In the genomic region with DNA sequence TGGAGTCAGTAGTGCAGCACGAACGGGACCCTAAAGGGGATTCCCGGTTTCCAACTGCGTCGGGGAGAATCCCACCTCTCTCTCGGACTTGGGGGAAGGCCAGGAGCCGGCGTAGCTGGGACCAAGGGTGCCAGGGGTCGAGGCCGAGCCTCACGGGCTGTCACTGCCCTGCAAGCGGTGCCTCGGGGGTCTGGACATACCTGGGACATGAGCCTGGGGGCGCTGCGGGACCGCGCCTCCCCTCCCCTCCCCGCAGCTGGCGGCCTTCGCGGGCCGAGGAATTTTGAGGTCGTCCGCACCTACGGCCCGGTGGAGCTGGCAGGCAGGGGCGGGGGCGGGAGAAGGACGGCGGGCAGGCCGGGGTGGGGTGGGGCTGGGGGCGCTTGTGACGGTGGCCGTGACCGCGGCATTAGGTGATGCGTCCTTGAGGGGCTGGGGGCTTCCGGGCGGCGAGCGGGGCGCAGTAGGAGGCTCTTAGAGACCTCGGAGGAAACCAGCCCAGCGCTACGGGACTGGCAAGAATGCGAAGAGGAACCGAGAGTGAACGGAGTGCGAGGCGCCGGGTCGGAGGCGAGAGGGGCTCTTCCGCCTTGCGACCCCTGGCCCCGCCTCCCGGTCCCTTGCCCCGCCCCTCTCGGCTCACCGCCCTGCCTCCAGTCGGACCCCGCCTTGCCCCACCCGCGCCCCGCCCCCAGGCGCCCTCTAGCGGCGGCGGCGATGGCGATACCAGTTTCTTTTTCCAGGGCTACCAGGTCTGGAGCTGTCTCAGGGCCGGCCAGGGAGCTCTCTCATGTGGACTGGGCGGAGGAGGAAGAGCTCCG, we compare ENCODE assay signal across 1 cellular context.
TF ChIP-seq lines count a peak whose summit lies in the region.

No MANE protein-coding gene starts in this region.

TF ChIP-seq in GM12878, 131 proteins besides CTCF, POLR2A, EP300 and RAD21 (continued from another document and continues in another):
- TF ChIP-seq, protein P1, sequence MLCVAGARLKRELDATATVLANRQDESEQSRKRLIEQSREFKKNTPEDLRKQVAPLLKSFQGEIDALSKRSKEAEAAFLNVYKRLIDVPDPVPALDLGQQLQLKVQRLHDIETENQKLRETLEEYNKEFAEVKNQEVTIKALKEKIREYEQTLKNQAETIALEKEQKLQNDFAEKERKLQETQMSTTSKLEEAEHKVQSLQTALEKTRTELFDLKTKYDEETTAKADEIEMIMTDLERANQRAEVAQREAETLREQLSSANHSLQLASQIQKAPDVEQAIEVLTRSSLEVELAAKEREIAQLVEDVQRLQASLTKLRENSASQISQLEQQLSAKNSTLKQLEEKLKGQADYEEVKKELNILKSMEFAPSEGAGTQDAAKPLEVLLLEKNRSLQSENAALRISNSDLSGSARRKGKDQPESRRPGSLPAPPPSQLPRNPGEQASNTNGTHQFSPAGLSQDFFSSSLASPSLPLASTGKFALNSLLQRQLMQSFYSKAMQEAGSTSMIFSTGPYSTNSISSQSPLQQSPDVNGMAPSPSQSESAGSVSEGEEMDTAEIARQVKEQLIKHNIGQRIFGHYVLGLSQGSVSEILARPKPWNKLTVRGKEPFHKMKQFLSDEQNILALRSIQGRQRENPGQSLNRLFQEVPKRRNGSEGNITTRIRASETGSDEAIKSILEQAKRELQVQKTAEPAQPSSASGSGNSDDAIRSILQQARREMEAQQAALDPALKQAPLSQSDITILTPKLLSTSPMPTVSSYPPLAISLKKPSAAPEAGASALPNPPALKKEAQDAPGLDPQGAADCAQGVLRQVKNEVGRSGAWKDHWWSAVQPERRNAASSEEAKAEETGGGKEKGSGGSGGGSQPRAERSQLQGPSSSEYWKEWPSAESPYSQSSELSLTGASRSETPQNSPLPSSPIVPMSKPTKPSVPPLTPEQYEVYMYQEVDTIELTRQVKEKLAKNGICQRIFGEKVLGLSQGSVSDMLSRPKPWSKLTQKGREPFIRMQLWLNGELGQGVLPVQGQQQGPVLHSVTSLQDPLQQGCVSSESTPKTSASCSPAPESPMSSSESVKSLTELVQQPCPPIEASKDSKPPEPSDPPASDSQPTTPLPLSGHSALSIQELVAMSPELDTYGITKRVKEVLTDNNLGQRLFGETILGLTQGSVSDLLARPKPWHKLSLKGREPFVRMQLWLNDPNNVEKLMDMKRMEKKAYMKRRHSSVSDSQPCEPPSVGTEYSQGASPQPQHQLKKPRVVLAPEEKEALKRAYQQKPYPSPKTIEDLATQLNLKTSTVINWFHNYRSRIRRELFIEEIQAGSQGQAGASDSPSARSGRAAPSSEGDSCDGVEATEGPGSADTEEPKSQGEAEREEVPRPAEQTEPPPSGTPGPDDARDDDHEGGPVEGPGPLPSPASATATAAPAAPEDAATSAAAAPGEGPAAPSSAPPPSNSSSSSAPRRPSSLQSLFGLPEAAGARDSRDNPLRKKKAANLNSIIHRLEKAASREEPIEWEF (IDR thresholded peaks at IDR 0.05; ENCODE audit: insufficient replicate concordance, low read depth, low read length): no peak
- TF ChIP-seq, protein P2, sequence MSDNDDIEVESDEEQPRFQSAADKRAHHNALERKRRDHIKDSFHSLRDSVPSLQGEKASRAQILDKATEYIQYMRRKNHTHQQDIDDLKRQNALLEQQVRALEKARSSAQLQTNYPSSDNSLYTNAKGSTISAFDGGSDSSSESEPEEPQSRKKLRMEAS (IDR thresholded peaks at IDR 0.05; ENCODE audit: low read depth, low read length): no peak
- TF ChIP-seq SIN3A (IDR thresholded peaks at IDR 0.05; ENCODE audit: low read depth, low read length) (no peak), RFX5 (IDR thresholded peaks at IDR 0.05; ENCODE audit: low read depth, low read length) (no peak), EED (IDR thresholded peaks at IDR 0.05; ENCODE audit: low read depth) (peak; percentile 32; the same call in 1 of the 2 replicates), CBFB (IDR thresholded peaks at IDR 0.05; ENCODE audit: low read depth) (no peak), BACH1 (IDR thresholded peaks at IDR 0.05; ENCODE audit: borderline replicate concordance) (no peak), GABPA (IDR thresholded peaks at IDR 0.05; ENCODE audit: low read depth) (peak; percentile 82), SMAD5 (IDR thresholded peaks at IDR 0.05; ENCODE audit: low read depth) (peak; percentile 85), HCFC1 (IDR thresholded peaks at IDR 0.05; ENCODE audit: low read length) (peak; percentile 61), PML (IDR thresholded peaks at IDR 0.05; ENCODE audit: low read length) (no peak; the same call in 1 of the 2 replicates), KLF5 (IDR thresholded peaks at IDR 0.05; ENCODE audit: partially characterized antibody) (no peak), SMARCA5 (IDR thresholded peaks at IDR 0.05) (no peak), ZNF622 (IDR thresholded peaks at IDR 0.05) (no peak), BRCA1 (IDR thresholded peaks at IDR 0.05; ENCODE audit: low read depth, low read length) (no peak), HDAC6 (IDR thresholded peaks at IDR 0.05; ENCODE audit: unreplicated experiment) (no peak), ETV6 (conservative IDR thresholded peaks at IDR 0.05 in 1 of 2, IDR thresholded peaks at IDR 0.05 in 1 of 2; ENCODE audit: borderline replicate concordance in 1 of 2, low read depth in 1 of 2) (peak in 1 of 2 experiments; percentile 21; a peak in 1 of 4 replicates), NBN (IDR thresholded peaks at IDR 0.05) (no peak), NFYA (IDR thresholded peaks at IDR 0.05; ENCODE audit: borderline replicate concordance, low read depth, low read length) (no peak), TCF7 (IDR thresholded peaks at IDR 0.05; ENCODE audit: borderline replicate concordance) (no peak), KDM1A (IDR thresholded peaks at IDR 0.05; ENCODE audit: borderline replicate concordance) (no peak), SREBF2 (IDR thresholded peaks at IDR 0.05; ENCODE audit: low read length) (no peak), ZSCAN29 (IDR thresholded peaks at IDR 0.05) (no peak), FOXM1 (IDR thresholded peaks at IDR 0.05; ENCODE audit: low read depth, low read length) (no peak), ASH2L (IDR thresholded peaks at IDR 0.05; ENCODE audit: borderline replicate concordance, low read depth) (no peak), IKZF2 (IDR thresholded peaks at IDR 0.05) (peak in 1 of 2 experiments; percentile 23; a peak in 2 of 4 replicates), SUPT20H (IDR thresholded peaks at IDR 0.05; ENCODE audit: borderline replicate concordance, control insufficient read depth, low read depth, low read length) (no peak), BCL11A (IDR thresholded peaks at IDR 0.05; ENCODE audit: low read depth, low read length) (no peak), TAF1 (IDR thresholded peaks at IDR 0.05; ENCODE audit: borderline replicate concordance, low read depth, low read length) (peak; percentile 92)
- TF ChIP-seq, protein P3, sequence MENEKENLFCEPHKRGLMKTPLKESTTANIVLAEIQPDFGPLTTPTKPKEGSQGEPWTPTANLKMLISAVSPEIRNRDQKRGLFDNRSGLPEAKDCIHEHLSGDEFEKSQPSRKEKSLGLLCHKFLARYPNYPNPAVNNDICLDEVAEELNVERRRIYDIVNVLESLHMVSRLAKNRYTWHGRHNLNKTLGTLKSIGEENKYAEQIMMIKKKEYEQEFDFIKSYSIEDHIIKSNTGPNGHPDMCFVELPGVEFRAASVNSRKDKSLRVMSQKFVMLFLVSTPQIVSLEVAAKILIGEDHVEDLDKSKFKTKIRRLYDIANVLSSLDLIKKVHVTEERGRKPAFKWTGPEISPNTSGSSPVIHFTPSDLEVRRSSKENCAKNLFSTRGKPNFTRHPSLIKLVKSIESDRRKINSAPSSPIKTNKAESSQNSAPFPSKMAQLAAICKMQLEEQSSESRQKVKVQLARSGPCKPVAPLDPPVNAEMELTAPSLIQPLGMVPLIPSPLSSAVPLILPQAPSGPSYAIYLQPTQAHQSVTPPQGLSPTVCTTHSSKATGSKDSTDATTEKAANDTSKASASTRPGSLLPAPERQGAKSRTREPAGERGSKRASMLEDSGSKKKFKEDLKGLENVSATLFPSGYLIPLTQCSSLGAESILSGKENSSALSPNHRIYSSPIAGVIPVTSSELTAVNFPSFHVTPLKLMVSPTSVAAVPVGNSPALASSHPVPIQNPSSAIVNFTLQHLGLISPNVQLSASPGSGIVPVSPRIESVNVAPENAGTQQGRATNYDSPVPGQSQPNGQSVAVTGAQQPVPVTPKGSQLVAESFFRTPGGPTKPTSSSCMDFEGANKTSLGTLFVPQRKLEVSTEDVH (IDR thresholded peaks at IDR 0.05; ENCODE audit: low read depth, partially characterized antibody): no peak
- TF ChIP-seq, protein P4, sequence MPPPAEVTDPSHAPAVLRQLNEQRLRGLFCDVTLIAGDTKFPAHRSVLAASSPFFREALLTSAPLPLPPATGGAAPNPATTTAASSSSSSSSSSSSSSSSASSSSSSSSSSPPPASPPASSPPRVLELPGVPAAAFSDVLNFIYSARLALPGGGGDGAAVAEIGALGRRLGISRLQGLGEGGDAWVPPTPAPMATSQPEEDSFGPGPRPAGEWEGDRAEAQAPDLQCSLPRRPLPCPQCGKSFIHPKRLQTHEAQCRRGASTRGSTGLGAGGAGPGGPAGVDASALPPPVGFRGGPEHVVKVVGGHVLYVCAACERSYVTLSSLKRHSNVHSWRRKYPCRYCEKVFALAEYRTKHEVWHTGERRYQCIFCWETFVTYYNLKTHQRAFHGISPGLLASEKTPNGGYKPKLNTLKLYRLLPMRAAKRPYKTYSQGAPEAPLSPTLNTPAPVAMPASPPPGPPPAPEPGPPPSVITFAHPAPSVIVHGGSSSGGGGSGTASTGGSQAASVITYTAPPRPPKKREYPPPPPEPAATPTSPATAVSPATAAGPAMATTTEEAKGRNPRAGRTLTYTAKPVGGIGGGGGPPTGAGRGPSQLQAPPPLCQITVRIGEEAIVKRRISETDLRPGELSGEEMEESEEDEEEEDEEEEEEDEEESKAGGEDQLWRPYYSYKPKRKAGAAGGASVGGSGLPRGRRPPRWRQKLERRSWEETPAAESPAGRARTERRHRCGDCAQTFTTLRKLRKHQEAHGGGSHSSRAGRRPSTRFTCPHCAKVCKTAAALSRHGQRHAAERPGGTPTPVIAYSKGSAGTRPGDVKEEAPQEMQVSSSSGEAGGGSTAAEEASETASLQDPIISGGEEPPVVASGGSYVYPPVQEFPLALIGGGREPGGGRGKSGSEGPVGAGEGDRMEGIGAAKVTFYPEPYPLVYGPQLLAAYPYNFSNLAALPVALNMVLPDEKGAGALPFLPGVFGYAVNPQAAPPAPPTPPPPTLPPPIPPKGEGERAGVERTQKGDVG (CRISPR knock-in tag; IDR thresholded peaks at IDR 0.05): no peak
- TF ChIP-seq, protein P5, sequence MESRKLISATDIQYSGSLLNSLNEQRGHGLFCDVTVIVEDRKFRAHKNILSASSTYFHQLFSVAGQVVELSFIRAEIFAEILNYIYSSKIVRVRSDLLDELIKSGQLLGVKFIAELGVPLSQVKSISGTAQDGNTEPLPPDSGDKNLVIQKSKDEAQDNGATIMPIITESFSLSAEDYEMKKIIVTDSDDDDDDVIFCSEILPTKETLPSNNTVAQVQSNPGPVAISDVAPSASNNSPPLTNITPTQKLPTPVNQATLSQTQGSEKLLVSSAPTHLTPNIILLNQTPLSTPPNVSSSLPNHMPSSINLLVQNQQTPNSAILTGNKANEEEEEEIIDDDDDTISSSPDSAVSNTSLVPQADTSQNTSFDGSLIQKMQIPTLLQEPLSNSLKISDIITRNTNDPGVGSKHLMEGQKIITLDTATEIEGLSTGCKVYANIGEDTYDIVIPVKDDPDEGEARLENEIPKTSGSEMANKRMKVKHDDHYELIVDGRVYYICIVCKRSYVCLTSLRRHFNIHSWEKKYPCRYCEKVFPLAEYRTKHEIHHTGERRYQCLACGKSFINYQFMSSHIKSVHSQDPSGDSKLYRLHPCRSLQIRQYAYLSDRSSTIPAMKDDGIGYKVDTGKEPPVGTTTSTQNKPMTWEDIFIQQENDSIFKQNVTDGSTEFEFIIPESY (IDR thresholded peaks at IDR 0.05): no peak
- TF ChIP-seq, protein P6, sequence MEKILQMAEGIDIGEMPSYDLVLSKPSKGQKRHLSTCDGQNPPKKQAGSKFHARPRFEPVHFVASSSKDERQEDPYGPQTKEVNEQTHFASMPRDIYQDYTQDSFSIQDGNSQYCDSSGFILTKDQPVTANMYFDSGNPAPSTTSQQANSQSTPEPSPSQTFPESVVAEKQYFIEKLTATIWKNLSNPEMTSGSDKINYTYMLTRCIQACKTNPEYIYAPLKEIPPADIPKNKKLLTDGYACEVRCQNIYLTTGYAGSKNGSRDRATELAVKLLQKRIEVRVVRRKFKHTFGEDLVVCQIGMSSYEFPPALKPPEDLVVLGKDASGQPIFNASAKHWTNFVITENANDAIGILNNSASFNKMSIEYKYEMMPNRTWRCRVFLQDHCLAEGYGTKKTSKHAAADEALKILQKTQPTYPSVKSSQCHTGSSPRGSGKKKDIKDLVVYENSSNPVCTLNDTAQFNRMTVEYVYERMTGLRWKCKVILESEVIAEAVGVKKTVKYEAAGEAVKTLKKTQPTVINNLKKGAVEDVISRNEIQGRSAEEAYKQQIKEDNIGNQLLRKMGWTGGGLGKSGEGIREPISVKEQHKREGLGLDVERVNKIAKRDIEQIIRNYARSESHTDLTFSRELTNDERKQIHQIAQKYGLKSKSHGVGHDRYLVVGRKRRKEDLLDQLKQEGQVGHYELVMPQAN (conservative IDR thresholded peaks at IDR 0.05): 0 out of 2 replicates have a peak, but pooled peaks have one; percentile 49
- TF ChIP-seq, protein P7, sequence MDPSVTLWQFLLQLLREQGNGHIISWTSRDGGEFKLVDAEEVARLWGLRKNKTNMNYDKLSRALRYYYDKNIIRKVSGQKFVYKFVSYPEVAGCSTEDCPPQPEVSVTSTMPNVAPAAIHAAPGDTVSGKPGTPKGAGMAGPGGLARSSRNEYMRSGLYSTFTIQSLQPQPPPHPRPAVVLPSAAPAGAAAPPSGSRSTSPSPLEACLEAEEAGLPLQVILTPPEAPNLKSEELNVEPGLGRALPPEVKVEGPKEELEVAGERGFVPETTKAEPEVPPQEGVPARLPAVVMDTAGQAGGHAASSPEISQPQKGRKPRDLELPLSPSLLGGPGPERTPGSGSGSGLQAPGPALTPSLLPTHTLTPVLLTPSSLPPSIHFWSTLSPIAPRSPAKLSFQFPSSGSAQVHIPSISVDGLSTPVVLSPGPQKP (IDR thresholded peaks at IDR 0.05; ENCODE audit: low read depth, low read length): peak; percentile 43; the same call in 1 of the 2 replicates
- TF ChIP-seq, protein P8, sequence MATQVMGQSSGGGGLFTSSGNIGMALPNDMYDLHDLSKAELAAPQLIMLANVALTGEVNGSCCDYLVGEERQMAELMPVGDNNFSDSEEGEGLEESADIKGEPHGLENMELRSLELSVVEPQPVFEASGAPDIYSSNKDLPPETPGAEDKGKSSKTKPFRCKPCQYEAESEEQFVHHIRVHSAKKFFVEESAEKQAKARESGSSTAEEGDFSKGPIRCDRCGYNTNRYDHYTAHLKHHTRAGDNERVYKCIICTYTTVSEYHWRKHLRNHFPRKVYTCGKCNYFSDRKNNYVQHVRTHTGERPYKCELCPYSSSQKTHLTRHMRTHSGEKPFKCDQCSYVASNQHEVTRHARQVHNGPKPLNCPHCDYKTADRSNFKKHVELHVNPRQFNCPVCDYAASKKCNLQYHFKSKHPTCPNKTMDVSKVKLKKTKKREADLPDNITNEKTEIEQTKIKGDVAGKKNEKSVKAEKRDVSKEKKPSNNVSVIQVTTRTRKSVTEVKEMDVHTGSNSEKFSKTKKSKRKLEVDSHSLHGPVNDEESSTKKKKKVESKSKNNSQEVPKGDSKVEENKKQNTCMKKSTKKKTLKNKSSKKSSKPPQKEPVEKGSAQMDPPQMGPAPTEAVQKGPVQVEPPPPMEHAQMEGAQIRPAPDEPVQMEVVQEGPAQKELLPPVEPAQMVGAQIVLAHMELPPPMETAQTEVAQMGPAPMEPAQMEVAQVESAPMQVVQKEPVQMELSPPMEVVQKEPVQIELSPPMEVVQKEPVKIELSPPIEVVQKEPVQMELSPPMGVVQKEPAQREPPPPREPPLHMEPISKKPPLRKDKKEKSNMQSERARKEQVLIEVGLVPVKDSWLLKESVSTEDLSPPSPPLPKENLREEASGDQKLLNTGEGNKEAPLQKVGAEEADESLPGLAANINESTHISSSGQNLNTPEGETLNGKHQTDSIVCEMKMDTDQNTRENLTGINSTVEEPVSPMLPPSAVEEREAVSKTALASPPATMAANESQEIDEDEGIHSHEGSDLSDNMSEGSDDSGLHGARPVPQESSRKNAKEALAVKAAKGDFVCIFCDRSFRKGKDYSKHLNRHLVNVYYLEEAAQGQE (IDR thresholded peaks at IDR 0.05; ENCODE audit: low read depth, low read length): no peak
